ENCODE assay signal across 9 cellular contexts in genomic region chr1:84253891-84254290, GRCh38. TPM values are rescaled to one million over a fixed set of nuclear protein-coding genes. Genes with fewer than 3 reads are reported as not detected.
DNase-seq lines count a peak whose midpoint lies in the region; ATAC-seq and FAIRE-seq lines count a peak whose summit lies in the region.
"Had no signal": no experiment of that assay in that cellular context is flagged by ENCODE, and none has a peak within 500 bp of the region (broad histone marks: within the 10 kb centered on the region; RNA-seq: fewer than 3 reads in every experiment).

No MANE protein-coding gene starts in this region.

- ATAC-seq in left ventricle myocardium superior = peak; percentile 99
- ATAC-seq: stimulated activated effector memory CD8-positive, alpha-beta T cell treated with anti-CD3 and anti-CD28 coated beads, Interleukin-12 subunit alpha, Interleukin-12 subunit beta, amount 100 ng/mL, for 72 hours had no signal

- FAIRE-seq in HTR-8/SVneo (lab: Jason Lieb, UNC) = peak; percentile 13

- H3K36me3 Mint-ChIP-seq in activated naive CD4-positive, alpha-beta T cell treated with anti-CD3 and anti-CD28 coated beads for 36 hours (ENCODE audit: low read depth) = peaks cover 1% of the 10 kb centered on the region
- H3K36me3 Mint-ChIP-seq: stimulated activated effector memory CD8-positive, alpha-beta T cell treated with anti-CD3 and anti-CD28 coated beads, Interleukin-12 subunit alpha, Interleukin-12 subunit beta, amount 100 ng/mL, for 72 hours had no signal

- DNase-seq in HTR-8/SVneo (ENCODE audit: insufficient read length, low spot score) (peak; percentile 30), amniotic stem cell (lab: John Stamatoyannopoulos, UW) (peak; percentile 42), left ventricle myocardium superior (peak; percentile 52), stromal cell of bone marrow (ENCODE audit: low read depth) (peak; percentile 84), NCI-H146 (lab: John Stamatoyannopoulos, UW) (no peak), NCI-H748 treated with DMSO at 0.1 percent for 48 hours (lab: John Stamatoyannopoulos, UW) (no peak), mesenteric fat pad (ENCODE audit: low spot score) (no peak)
- DNase-seq in activated naive CD4-positive, alpha-beta T cell treated with anti-CD3 and anti-CD28 coated beads for 36 hours = no peak

- H3K4me3 Mint-ChIP-seq in activated naive CD4-positive, alpha-beta T cell treated with anti-CD3 and anti-CD28 coated beads for 36 hours = no peak overlapping the region
- H3K4me3 Mint-ChIP-seq: stimulated activated effector memory CD8-positive, alpha-beta T cell treated with anti-CD3 and anti-CD28 coated beads, Interleukin-12 subunit alpha, Interleukin-12 subunit beta, amount 100 ng/mL, for 72 hours had no signal

- no peaks in the 10 kb centered on the region for H3K27me3 Mint-ChIP-seq in activated naive CD4-positive, alpha-beta T cell treated with anti-CD3 and anti-CD28 coated beads for 36 hours (ENCODE audit: low read depth)

- intact Hi-C loops in left ventricle myocardium superior (cut with micrococcal nuclease) = no loop called here
- intact Hi-C loops in activated naive CD4-positive, alpha-beta T cell treated with anti-CD3 and anti-CD28 coated beads for 36 hours (cut with micrococcal nuclease) = no loop called here

- H3K9me3 Mint-ChIP-seq in activated naive CD4-positive, alpha-beta T cell treated with anti-CD3 and anti-CD28 coated beads for 36 hours = peaks cover 16% of the 10 kb centered on the region

- H3K27ac Mint-ChIP-seq in activated naive CD4-positive, alpha-beta T cell treated with anti-CD3 and anti-CD28 coated beads for 36 hours = no peak overlapping the region
- H3K27ac Mint-ChIP-seq: stimulated activated effector memory CD8-positive, alpha-beta T cell treated with anti-CD3 and anti-CD28 coated beads, Interleukin-12 subunit alpha, Interleukin-12 subunit beta, amount 100 ng/mL, for 72 hours had no signal

- H3K4me1 Mint-ChIP-seq in activated naive CD4-positive, alpha-beta T cell treated with anti-CD3 and anti-CD28 coated beads for 36 hours (ENCODE audit: low read depth) = no peaks in the 10 kb centered on the region
- H3K4me1 Mint-ChIP-seq: stimulated activated effector memory CD8-positive, alpha-beta T cell treated with anti-CD3 and anti-CD28 coated beads, Interleukin-12 subunit alpha, Interleukin-12 subunit beta, amount 100 ng/mL, for 72 hours had no signal

- CTCF ChIA-PET in activated naive CD4-positive, alpha-beta T cell treated with anti-CD3 and anti-CD28 coated beads for 36 hours (lab: Charles Lee) = no interaction called here

RNA-seq across cellular contexts. Expression of gene SAMD13, which starts 47.6 kb away (rescaled TPM):
- total RNA-seq in left ventricle myocardium superior (1.7 TPM), mesenteric fat pad (0.61 TPM)
- total RNA-seq in activated naive CD4-positive, alpha-beta T cell treated with anti-CD3 and anti-CD28 coated beads for 36 hours = under 1 TPM; 0.30 to 0.36 TPM

Comparison
In these comparisons a context has a peak if more than half of its experiments do, and no peak if none do; other contexts are left out.
1. DNase-seq: peak in HTR-8/SVneo (single experiment), amniotic stem cell (single experiment), left ventricle myocardium superior (single experiment) and stromal cell of bone marrow (single experiment); none in activated naive CD4-positive, alpha-beta T cell treated with anti-CD3 and anti-CD28 coated beads for 36 hours (single experiment), NCI-H146 (single experiment), NCI-H748 treated with DMSO at 0.1 percent for 48 hours (single experiment) and mesenteric fat pad (single experiment).